Comparison of ENCODE assay signal across 10 cellular contexts in the genomic region with DNA sequence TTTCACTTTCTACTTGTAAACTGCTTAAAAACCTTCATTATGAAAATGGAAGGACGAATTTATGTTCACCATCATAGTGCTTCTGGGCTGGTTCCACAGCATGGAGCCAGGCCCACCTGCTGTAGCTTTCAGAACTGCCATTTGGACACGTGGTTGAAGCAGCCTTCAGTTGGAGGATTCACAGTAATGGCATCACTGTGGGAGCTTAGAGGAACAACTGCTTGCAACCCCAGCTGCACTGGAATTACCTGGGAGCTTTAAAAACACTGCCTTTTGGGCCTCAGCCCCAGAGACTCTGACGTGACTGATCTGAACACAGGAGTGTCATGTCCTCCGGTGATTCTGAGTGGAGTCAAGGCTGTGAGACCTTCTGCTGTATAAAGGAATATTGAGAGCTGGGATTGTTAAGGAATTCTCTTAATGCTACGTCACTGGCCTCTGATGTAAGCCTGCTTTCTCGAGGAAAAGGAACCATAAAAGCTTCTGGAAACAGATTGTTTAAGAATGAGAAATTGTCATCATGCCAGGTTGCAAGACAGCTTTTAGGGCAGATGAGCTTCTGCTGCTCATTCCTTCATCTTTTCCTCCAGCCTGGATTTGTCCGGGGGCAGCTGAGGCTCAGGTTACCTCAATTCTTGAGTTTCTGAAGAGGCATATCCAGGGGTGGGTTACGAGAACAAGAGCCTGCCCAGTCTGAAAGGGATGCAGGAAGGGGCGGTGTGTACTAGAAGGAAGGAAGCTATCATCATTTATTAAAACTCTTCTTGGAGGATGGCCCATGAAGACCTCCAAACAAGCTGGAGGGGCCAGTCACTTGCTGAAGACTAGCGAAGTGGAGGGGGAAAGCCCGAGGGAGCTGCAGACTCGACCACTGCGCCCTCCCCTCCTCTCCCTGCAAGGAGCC. TPM values are rescaled to one million over a fixed set of nuclear protein-coding genes. Genes with fewer than 3 reads are reported as not detected.
DNase-seq lines count a peak whose midpoint lies in the region; ATAC-seq and TF ChIP-seq lines count a peak whose summit lies in the region.
"Had no signal": no experiment of that assay in that cellular context is flagged by ENCODE, and none has a peak within 500 bp of the region (broad histone marks: within the 10 kb centered on the region; RNA-seq: fewer than 3 reads in every experiment).

No MANE protein-coding gene starts in this region.

- H3K27me3 Mint-ChIP-seq in natural killer cell (ENCODE audit: low read depth in 2 of 2) (peaks cover 44 to 81% of the 10 kb centered on the region in 2 donors), nephron (ENCODE audit: low read depth) (peaks cover 11% of the 10 kb centered on the region)
- peaks cover 42 to 76% of the 10 kb centered on the region in 2 donors for H3K27me3 Mint-ChIP-seq in natural killer cell treated with Interleukin-12 subunit alpha and Interleukin-12 subunit beta and Interleukin-15 and Interleukin-18, amount 100 ng/mL, for 72 hours
- peaks cover 33 to 44% of the 10 kb centered on the region in 2 donors for H3K27me3 Mint-ChIP-seq in effector memory CD8-positive, alpha-beta T cell

- no peak for TF ChIP-seq CTCF in natural killer cell (IDR thresholded peaks at IDR 0.05)
- no peak for TF ChIP-seq CTCF in esophagus muscularis mucosa (IDR thresholded peaks at IDR 0.05)
- TF ChIP-seq CTCF in nephron (IDR thresholded peaks at IDR 0.05; ENCODE audit: unreplicated experiment in 3 of 3) = no peak

- H3K4me1 Mint-ChIP-seq in natural killer cell (peaks cover 38 to 41% of the 10 kb centered on the region in 2 donors), nephron (peaks cover 45% of the 10 kb centered on the region)
- H3K4me1 Mint-ChIP-seq in natural killer cell treated with Interleukin-12 subunit alpha and Interleukin-12 subunit beta and Interleukin-15 and Interleukin-18, amount 100 ng/mL, for 72 hours (ENCODE audit: low read depth in 2 of 2) = peaks cover 27 to 44% of the 10 kb centered on the region in 2 donors
- H3K4me1 Mint-ChIP-seq in effector memory CD8-positive, alpha-beta T cell (ENCODE audit: low read depth in 2 of 2) = peaks cover 9 to 32% of the 10 kb centered on the region in 2 donors

- H3K4me3 ChIP-seq in esophagus muscularis mucosa = peak overlapping the region; percentile 66 to 80 (median 70)

- H3K9me3 ChIP-seq in esophagus muscularis mucosa = peaks cover 0 to 17% (median 10%) of the 10 kb centered on the region in 4 donors

- H3K9me3 Mint-ChIP-seq in natural killer cell (peaks cover 3 to 5% of the 10 kb centered on the region in 2 donors), nephron (peaks cover 12% of the 10 kb centered on the region)
- H3K9me3 Mint-ChIP-seq in natural killer cell treated with Interleukin-12 subunit alpha and Interleukin-12 subunit beta and Interleukin-15 and Interleukin-18, amount 100 ng/mL, for 72 hours = peaks cover 11% of the 10 kb centered on the region
- H3K9me3 Mint-ChIP-seq in effector memory CD8-positive, alpha-beta T cell = peaks cover 3 to 7% of the 10 kb centered on the region in 2 donors

- WGBS in esophagus muscularis mucosa = 56% methylated on average over 13 of the region's 13 CpGs

- H3K4me3 Mint-ChIP-seq in natural killer cell (peak overlapping the region; percentile 25), nephron (peak overlapping the region; percentile 84 to 93 (median 91))
- no peak overlapping the region for H3K4me3 Mint-ChIP-seq in natural killer cell treated with Interleukin-12 subunit alpha and Interleukin-12 subunit beta and Interleukin-15 and Interleukin-18, amount 100 ng/mL, for 72 hours
- peak overlapping the region in 1 of 2 donors; percentile 81 for H3K4me3 Mint-ChIP-seq in effector memory CD8-positive, alpha-beta T cell

- H3K36me3 Mint-ChIP-seq in natural killer cell = peaks cover 9% of the 10 kb centered on the region
- H3K36me3 Mint-ChIP-seq in natural killer cell treated with Interleukin-12 subunit alpha and Interleukin-12 subunit beta and Interleukin-15 and Interleukin-18, amount 100 ng/mL, for 72 hours = peaks cover 25% of the 10 kb centered on the region
- H3K36me3 Mint-ChIP-seq in nephron (ENCODE audit: low read depth) = peaks cover 14% of the 10 kb centered on the region
- H3K36me3 Mint-ChIP-seq in effector memory CD8-positive, alpha-beta T cell (ENCODE audit: insufficient read depth) = peaks cover 3% of the 10 kb centered on the region

- H3K27ac Mint-ChIP-seq in natural killer cell = no peak overlapping the region
- H3K27ac Mint-ChIP-seq in natural killer cell treated with Interleukin-12 subunit alpha and Interleukin-12 subunit beta and Interleukin-15 and Interleukin-18, amount 100 ng/mL, for 72 hours = no peak overlapping the region
- H3K27ac Mint-ChIP-seq in nephron = peak overlapping the region; percentile 85 to 94 (median 93)
- no peak overlapping the region for H3K27ac Mint-ChIP-seq in effector memory CD8-positive, alpha-beta T cell

- peaks cover 5 to 41% (median 27%) of the 10 kb centered on the region in 4 donors for H3K4me1 ChIP-seq in esophagus muscularis mucosa

- peaks cover 0 to 12% (median 0%) of the 10 kb centered on the region in 4 donors for H3K36me3 ChIP-seq in esophagus muscularis mucosa

- H3K27ac ChIP-seq in esophagus muscularis mucosa (replicated peaks in 1 of 4) = peak overlapping the region; percentile 84 to 94 (median 88)
- H3K27ac ChIP-seq: HL-60 had no signal

- DNase-seq in natural killer cell (no peak), esophagus muscularis mucosa (ENCODE audit: extremely low spot score) (no peak), SW480 (ENCODE audit: low spot score) (no peak), RKO (ENCODE audit: low spot score) (no peak), SHP77 treated with DMSO at 0.1 percent for 48 hours (lab: John Stamatoyannopoulos, UW) (no peak)
- DNase-seq in natural killer cell treated with Interleukin-12 subunit alpha and Interleukin-12 subunit beta and Interleukin-15 and Interleukin-18, amount 100 ng/mL, for 72 hours (ENCODE audit: low spot score) = no peak
- DNase-seq in effector memory CD8-positive, alpha-beta T cell = no peak
- DNase-seq: activated CD4-positive, alpha-beta T cell treated with anti-CD3 and anti-CD28 coated beads for 4 hours had no signal

- no peak for TF ChIP-seq POLR2A in esophagus muscularis mucosa (IDR thresholded peaks at IDR 0.05; ENCODE audit: low read depth)

- no peak for ATAC-seq in natural killer cell
- ATAC-seq in natural killer cell treated with Interleukin-12 subunit alpha and Interleukin-12 subunit beta and Interleukin-15 and Interleukin-18, amount 100 ng/mL, for 72 hours = no peak
- ATAC-seq in effector memory CD8-positive, alpha-beta T cell (replicated peaks) = no peak

- no peaks in the 10 kb centered on the region for H3K27me3 ChIP-seq in esophagus muscularis mucosa

- intact Hi-C loops in natural killer cell (cut with micrococcal nuclease) = no loop called here
- intact Hi-C loops in esophagus muscularis mucosa (cut with DNase I) = loop anchor here (5.0 kb wide), 1 partner anchor 79 kb away; no protein-coding TSS in a partner anchor

- TF ChIP-seq EP300 in esophagus muscularis mucosa (IDR thresholded peaks at IDR 0.05) = no peak

RNA-seq across cellular contexts. Expression of a gene that starts 1.3 kb away (rescaled TPM):
- total RNA-seq in natural killer cell = 1 to 10 TPM in 1 of 3 donors, under 1 TPM in 2; 0.45 to 3.1 (median 0.68) TPM
- under 1 TPM; 0.19 to 0.86 TPM for total RNA-seq in natural killer cell treated with Interleukin-12 subunit alpha and Interleukin-12 subunit beta and Interleukin-15 and Interleukin-18, amount 100 ng/mL, for 72 hours
- 100 to 1,000 TPM in 1 of 4 donors, 10 to 100 TPM in 3; 41.5 to 157 (median 56.6) TPM for total RNA-seq in esophagus muscularis mucosa

RNA-seq across cellular contexts. Expression of a gene that starts 45.6 kb away (rescaled TPM):
- total RNA-seq in natural killer cell = not detected
- under 1 TPM in 1 of 2 donors, not detected in 1; 0.19 TPM for total RNA-seq in natural killer cell treated with Interleukin-12 subunit alpha and Interleukin-12 subunit beta and Interleukin-15 and Interleukin-18, amount 100 ng/mL, for 72 hours
- under 1 TPM in 3 of 4 donors, not detected in 1; 0.19 to 0.92 (median 0.66) TPM for total RNA-seq in esophagus muscularis mucosa

Comparison
In these comparisons a context has a peak if more than half of its experiments do, and no peak if none do; other contexts are left out.
1. H3K27ac Mint-ChIP-seq: peak in nephron (3 of 3); none in natural killer cell (0 of 2), natural killer cell treated with Interleukin-12 subunit alpha and Interleukin-12 subunit beta and Interleukin-15 and Interleukin-18, amount 100 ng/mL, for 72 hours (0 of 2) and effector memory CD8-positive, alpha-beta T cell (0 of 2).
2. RNA of a gene that starts 1.3 kb away (total RNA-seq): 41.5 to 157 TPM in esophagus muscularis mucosa; 0.19 to 0.86 TPM in natural killer cell treated with Interleukin-12 subunit alpha and Interleukin-12 subunit beta and Interleukin-15 and Interleukin-18, amount 100 ng/mL, for 72 hours and 0.45 to 3.1 TPM in natural killer cell; every median in the first group is over 10 times any median in the second.